ENCODE assay signal across 8 cellular contexts in genomic region chr3:179768080-179768479, GRCh38.
DNase-seq lines count a peak whose midpoint lies in the region; ATAC-seq, FAIRE-seq and TF ChIP-seq lines count a peak whose summit lies in the region.

No MANE protein-coding gene starts in this region.

- H3K4me3 ChIP-seq in GM12878 (no peak overlapping the region), mesendoderm (ENCODE audit: low read length) (no peak overlapping the region)

- CTCF ChIA-PET in GM12878 (lab: Yijun Ruan, JAX) = interaction anchor here (0.9 to 1.4 kb wide), 4 partner anchors 14 to 827 kb away, joined by 3 to 5 read pairs (median 4); no protein-coding TSS in a partner anchor

- no peak overlapping the region for H3K27ac Mint-ChIP-seq in activated T-helper 17 cell treated with anti-CD3 and anti-CD28 coated beads, Interleukin-2, amount 50 U/mL, for 72 hours

- no peak overlapping the region for H4K5ac ChIP-seq in mesendoderm (ENCODE audit: low read length)

- POLR2A ChIA-PET in GM12878 (lab: Charles Lee) = no interaction called here

- no peak for TF ChIP-seq POLR2A in GM12878 (IDR thresholded peaks at IDR 0.05; ENCODE audit: low read depth, low read length)

- no peak overlapping the region for H3K27ac ChIP-seq in GM12878 (ENCODE audit: control insufficient read depth, insufficient read depth)
- H3K27ac ChIP-seq in mesendoderm (ENCODE audit: low read depth, low read length) = no peak overlapping the region

- H2BK120ac ChIP-seq in mesendoderm (ENCODE audit: low read depth, low read length) = no peak overlapping the region

- TF ChIP-seq CTCF in GM12878 (IDR thresholded peaks at IDR 0.05 in 2 of 3, conservative IDR thresholded peaks at IDR 0.05 in 1 of 3; ENCODE audit: control insufficient read depth in 2 of 3, extremely low read depth in 1 of 3, insufficient read depth in 1 of 3, low read depth in 3 of 3, low read length in 3 of 3) = peak in 2 of 3 experiments; percentile 7 to 24; a peak in 2 of 6 replicates

- SMC1A ChIA-PET in GM12878 (lab: Charles Lee; ENCODE audit: uncharacterized antibody, unreplicated experiment) = interaction anchor here (0.6 kb wide), 1 partner anchor 333 kb away, joined by 5 read pairs; no protein-coding TSS in a partner anchor

- H3K4ac ChIP-seq in mesendoderm (ENCODE audit: low read depth, low read length) = no peak overlapping the region

- H3K36me3 Mint-ChIP-seq in activated T-helper 17 cell treated with anti-CD3 and anti-CD28 coated beads, Interleukin-2, amount 50 U/mL, for 72 hours (ENCODE audit: low read depth) = peaks cover 46% of the 10 kb centered on the region

- H3K4me1 ChIP-seq in GM12878 (ENCODE audit: control insufficient read depth, insufficient read depth, low read length) (no peaks in the 10 kb centered on the region), mesendoderm (ENCODE audit: control insufficient read depth, low read depth, low read length) (peaks cover 7% of the 10 kb centered on the region)

- H2AK5ac ChIP-seq in mesendoderm (ENCODE audit: low read length) = no peak overlapping the region

- no peaks in the 10 kb centered on the region for H4K20me1 ChIP-seq in GM12878 (ENCODE audit: control insufficient read depth, insufficient read depth)

- H3K56ac ChIP-seq in mesendoderm (ENCODE audit: low read length) = no peak overlapping the region

- H3K36me3 ChIP-seq in GM12878 (ENCODE audit: control insufficient read depth in 2 of 2, insufficient read depth in 2 of 2, low read length in 1 of 2) (peaks cover 5 to 20% of the 10 kb centered on the region in 2 experiments), mesendoderm (ENCODE audit: control insufficient read depth, insufficient read depth, low read length) (no peaks in the 10 kb centered on the region)

- FAIRE-seq in GM12878 (lab: Jason Lieb, UNC) = no peak

- no peaks in the 10 kb centered on the region for H3K27me3 Mint-ChIP-seq in activated T-helper 17 cell treated with anti-CD3 and anti-CD28 coated beads, Interleukin-2, amount 50 U/mL, for 72 hours

- no peaks in the 10 kb centered on the region for H3K9me3 Mint-ChIP-seq in activated T-helper 17 cell treated with anti-CD3 and anti-CD28 coated beads, Interleukin-2, amount 50 U/mL, for 72 hours

- H4K8ac ChIP-seq in mesendoderm (ENCODE audit: low read depth, low read length) = no peak overlapping the region

- RAD21 ChIA-PET in GM12878 (lab: Charles Lee; ENCODE audit: unreplicated experiment) = interaction anchor here (0.6 kb wide), 1 partner anchor 307 kb away, joined by 3 read pairs; no protein-coding TSS in a partner anchor

- no peaks in the 10 kb centered on the region for H3K9me3 ChIP-seq in GM12878 (replicated peaks; ENCODE audit: control insufficient read depth, insufficient read depth, low read length)

- BruUV-seq in GM12878 (replicated peaks; lab: Mats Ljungman, UMichigan) = no TSS peak

- H3K9ac ChIP-seq in GM12878 (ENCODE audit: control insufficient read depth, insufficient read depth, low read length) (no peak overlapping the region), mesendoderm (ENCODE audit: low read length) (no peak overlapping the region)

- no peak overlapping the region for H3K23ac ChIP-seq in mesendoderm (ENCODE audit: low read length)

- H3K4me2 ChIP-seq in GM12878 (ENCODE audit: control insufficient read depth, insufficient read depth) = no peak overlapping the region
- no peak overlapping the region for H3K4me2 ChIP-seq in mesendoderm (ENCODE audit: low read length)

- intact Hi-C loops in GM12878 (cut with micrococcal nuclease; ENCODE audit: unreplicated experiment) = no loop called here

- H3K27me3 ChIP-seq in GM12878 (replicated peaks in 1 of 2; ENCODE audit: control insufficient read depth in 2 of 2, insufficient read depth in 2 of 2, low read length in 1 of 2) (no peaks in the 10 kb centered on the region), mesendoderm (ENCODE audit: insufficient read depth, low read length, poor library complexity) (no peaks in the 10 kb centered on the region)

- no peak overlapping the region for H2AFZ ChIP-seq in GM12878 (ENCODE audit: control insufficient read depth, low read depth, low read length)

- ATAC-seq in GM12878 (no peak), GM19023 (IDR thresholded peaks at IDR 0.05; ENCODE audit: unreplicated experiment) (no peak), HG03108 (IDR thresholded peaks at IDR 0.05; ENCODE audit: unreplicated experiment) (no peak)
- ATAC-seq in activated T-helper 17 cell treated with anti-CD3 and anti-CD28 coated beads, Interleukin-2, amount 50 U/mL, for 72 hours (replicated peaks) = no peak

- no peak overlapping the region for H2BK5ac ChIP-seq in mesendoderm (ENCODE audit: low read length)

- in situ Hi-C loops in GM12878 (cut with MboI) = no loop called here

- no peak overlapping the region for H3K18ac ChIP-seq in mesendoderm (ENCODE audit: low read length)

- no peaks in the 10 kb centered on the region for H3K4me1 Mint-ChIP-seq in activated T-helper 17 cell treated with anti-CD3 and anti-CD28 coated beads, Interleukin-2, amount 50 U/mL, for 72 hours

- H3K4me3 Mint-ChIP-seq in activated T-helper 17 cell treated with anti-CD3 and anti-CD28 coated beads, Interleukin-2, amount 50 U/mL, for 72 hours = no peak overlapping the region

- no peak for TF ChIP-seq EP300 in GM12878 (IDR thresholded peaks at IDR 0.05; ENCODE audit: borderline replicate concordance in 1 of 2, control insufficient read depth in 1 of 2, low read depth in 2 of 2, low read length in 2 of 2)

- no peaks in the 10 kb centered on the region for H3K79me2 ChIP-seq in GM12878 (ENCODE audit: control insufficient read depth, insufficient read depth, low read length)
- H3K79me2 ChIP-seq in mesendoderm (ENCODE audit: control insufficient read depth, insufficient read depth, low read length) = no peaks in the 10 kb centered on the region

- peak; percentile 30; the same call in 1 of the 2 replicates for TF ChIP-seq RAD21 in GM12878 (IDR thresholded peaks at IDR 0.05; ENCODE audit: insufficient read depth, low read depth, low read length)

- H3K79me1 ChIP-seq in mesendoderm (ENCODE audit: low read length) = no peaks in the 10 kb centered on the region

- 100% methylated on average over 3 of the region's 3 CpGs for WGBS in GM12878 (ENCODE audit: insufficient coverage, insufficient replicate concordance, low lambda C conversion rate, missing lambda C conversion rate)
- WGBS in mesendoderm (ENCODE audit: extremely low coverage, insufficient coverage, low lambda C conversion rate) = no CpG with 5 or more reads among the region's 3 CpGs

- no peak overlapping the region for H2BK15ac ChIP-seq in mesendoderm (replicated peaks; ENCODE audit: low read depth)

- peak; percentile 9 for DNase-seq in NCI-H1694 (lab: John Stamatoyannopoulos, UW)
- no peak for DNase-seq in NCI-H1694 treated with DMSO at 0.1 percent for 48 hours (lab: John Stamatoyannopoulos, UW)
- peak; percentile 80 for DNase-seq in NCI-H1105 treated with DMSO at 0.1 percent for 48 hours (lab: John Stamatoyannopoulos, UW)
- DNase-seq in GM12878 (ENCODE audit: low read depth, low spot score) = no peak
- DNase-seq in mesendoderm = peak; percentile 80

TF ChIP-seq in GM12878, 131 proteins besides CTCF, POLR2A, EP300 and RAD21 (continues in another document):
- TF ChIP-seq RCOR1 (conservative IDR thresholded peaks at IDR 0.05; ENCODE audit: low read depth, low read length) (no peak), BCL11A (IDR thresholded peaks at IDR 0.05; ENCODE audit: low read depth, low read length) (no peak), ZNF24 (IDR thresholded peaks at IDR 0.05) (no peak), PAX5 (IDR thresholded peaks at IDR 0.05; ENCODE audit: borderline replicate concordance, low read depth, low read length) (no peak), HCFC1 (IDR thresholded peaks at IDR 0.05; ENCODE audit: low read length) (no peak), SREBF1 (IDR thresholded peaks at IDR 0.05; ENCODE audit: low read length) (no peak), SP1 (IDR thresholded peaks at IDR 0.05; ENCODE audit: low read depth, low read length) (no peak), WRNIP1 (IDR thresholded peaks at IDR 0.05; ENCODE audit: borderline replicate concordance, low read depth, low read length) (no peak), USF1 (IDR thresholded peaks at IDR 0.05; ENCODE audit: borderline replicate concordance, extremely low read length, insufficient read depth, low read depth, low read length) (no peak), LARP7 (IDR thresholded peaks at IDR 0.05) (no peak)
- TF ChIP-seq, protein P1, sequence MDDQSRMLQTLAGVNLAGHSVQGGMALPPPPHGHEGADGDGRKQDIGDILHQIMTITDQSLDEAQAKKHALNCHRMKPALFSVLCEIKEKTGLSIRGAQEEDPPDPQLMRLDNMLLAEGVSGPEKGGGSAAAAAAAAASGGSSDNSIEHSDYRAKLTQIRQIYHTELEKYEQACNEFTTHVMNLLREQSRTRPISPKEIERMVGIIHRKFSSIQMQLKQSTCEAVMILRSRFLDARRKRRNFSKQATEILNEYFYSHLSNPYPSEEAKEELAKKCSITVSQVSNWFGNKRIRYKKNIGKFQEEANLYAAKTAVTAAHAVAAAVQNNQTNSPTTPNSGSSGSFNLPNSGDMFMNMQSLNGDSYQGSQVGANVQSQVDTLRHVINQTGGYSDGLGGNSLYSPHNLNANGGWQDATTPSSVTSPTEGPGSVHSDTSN (IDR thresholded peaks at IDR 0.05; ENCODE audit: insufficient replicate concordance, low read depth, low read length) = no peak

Comparison
In these comparisons a context has a peak if more than half of its experiments do, and no peak if none do; other contexts are left out.
1. DNase-seq: peak in NCI-H1694 (single experiment), NCI-H1105 treated with DMSO at 0.1 percent for 48 hours (single experiment) and mesendoderm (single experiment); none in NCI-H1694 treated with DMSO at 0.1 percent for 48 hours (single experiment) and GM12878 (single experiment).